Comparison of ENCODE assay signal across 8 cellular contexts in genomic region chr10:102399217-102400021, GRCh38. TPM values are rescaled to one million over a fixed set of nuclear protein-coding genes. Genes with fewer than 3 reads are reported as not detected.
DNase-seq lines count a peak whose midpoint lies in the region; ATAC-seq and TF ChIP-seq lines count a peak whose summit lies in the region.

No MANE protein-coding gene starts in this region.

- peak overlapping the region; percentile 89 to 100 (median 100) for H3K27ac Mint-ChIP-seq in CD4-positive, alpha-beta memory T cell

- H3K9me2 ChIP-seq in OCI-LY1 (ENCODE audit: low read depth, low read length) = no peaks in the 10 kb centered on the region

- no peaks in the 10 kb centered on the region for H3K27me3 Mint-ChIP-seq in CD4-positive, alpha-beta memory T cell

- CTCF ChIA-PET in CD4-positive, alpha-beta memory T cell (lab: Charles Lee; ENCODE audit: partially characterized antibody) = interaction anchor here (0.6 to 10.3 kb wide), 36 partner anchors 8 to 287 kb away, joined by 3 to 88 read pairs (median 4); partner anchors contain the start of genes ACTR1A, C10orf95, CUEDC2 and ELOVL3

- H4K20me1 ChIP-seq in OCI-LY1 (ENCODE audit: insufficient read depth, low read length) = no peaks in the 10 kb centered on the region

- POLR2A ChIA-PET in CD4-positive, alpha-beta memory T cell (lab: Charles Lee; ENCODE audit: partially characterized antibody) = interaction anchor here (0.8 to 8.3 kb wide), 16 partner anchors 10 to 247 kb away, joined by 3 to 122 read pairs (median 6); partner anchors contain the start of genes ACTR1A, C10orf95, CUEDC2 and FBXL15

- no peaks in the 10 kb centered on the region for H3K27me3 ChIP-seq in CD4-positive, alpha-beta memory T cell (ENCODE audit: insufficient read depth, low read length)
- H3K27me3 ChIP-seq in OCI-LY1 (ENCODE audit: insufficient read depth, low read length) (no peaks in the 10 kb centered on the region), mucosa of rectum (ENCODE audit: control insufficient read depth in 2 of 2, insufficient read depth in 2 of 2, low read length in 2 of 2) (no peaks in the 10 kb centered on the region)

- H3K9ac ChIP-seq in OCI-LY1 (ENCODE audit: low read length) = peak overlapping the region; percentile 66; the same call in 1 of the 2 replicates
- H3K9ac ChIP-seq in mucosa of rectum (ENCODE audit: low read depth in 1 of 2, low read length in 2 of 2) = peak overlapping the region; percentile 63 to 65

- peaks cover 19 to 68% (median 32%) of the 10 kb centered on the region in 4 donors for H3K4me1 Mint-ChIP-seq in CD4-positive, alpha-beta memory T cell

- H3K4me1 ChIP-seq in CD4-positive, alpha-beta memory T cell (ENCODE audit: insufficient read depth, low read length) = peaks cover 44% of the 10 kb centered on the region
- H3K4me1 ChIP-seq in OCI-LY1 (ENCODE audit: insufficient read depth, low read length, severe bottlenecking) (peaks cover 19% of the 10 kb centered on the region), mucosa of rectum (ENCODE audit: control insufficient read depth in 2 of 2, insufficient read depth in 2 of 2, low read length in 2 of 2) (peaks cover 27 to 30% of the 10 kb centered on the region in 2 donors)

- H3K4me3 ChIP-seq in CD4-positive, alpha-beta memory T cell (ENCODE audit: low read length in 2 of 2) = peak overlapping the region in 1 of 2 donors; percentile 49
- H3K4me3 ChIP-seq in OCI-LY1 (ENCODE audit: low read depth, low read length, poor library complexity, severe bottlenecking) (peak overlapping the region; percentile 59), epithelial cell of proximal tubule (ENCODE audit: low read depth, low read length) (peak overlapping the region; percentile 55), mucosa of rectum (ENCODE audit: low read length in 2 of 2) (peak overlapping the region; percentile 54 to 64)

- H3K36me3 Mint-ChIP-seq in CD4-positive, alpha-beta memory T cell = peaks cover 7 to 59% of the 10 kb centered on the region in 2 donors

- ATAC-seq in GM19395 (IDR thresholded peaks at IDR 0.05; ENCODE audit: unreplicated experiment) = peak; percentile 51

- peak; percentile 78 for TF ChIP-seq CTCF in OCI-LY1 (IDR thresholded peaks at IDR 0.05; ENCODE audit: low read length)
- TF ChIP-seq CTCF in epithelial cell of proximal tubule (conservative IDR thresholded peaks at IDR 0.05; ENCODE audit: low read depth, low read length) = peak; percentile 81

- peak overlapping the region; percentile 67 for H3K4me2 ChIP-seq in OCI-LY1 (ENCODE audit: low read length)

- H3K27ac ChIP-seq in CD4-positive, alpha-beta memory T cell (ENCODE audit: low read depth, low read length) = peak overlapping the region; percentile 100
- H3K27ac ChIP-seq in OCI-LY1 (ENCODE audit: low read depth, low read length, poor library complexity, severe bottlenecking) = no peak overlapping the region
- peak overlapping the region; percentile 79 to 81 for H3K27ac ChIP-seq in mucosa of rectum (ENCODE audit: low read depth in 2 of 2, low read length in 2 of 2)

- H3F3A ChIP-seq in OCI-LY1 (ENCODE audit: insufficient read depth, low read length) = no peaks in the 10 kb centered on the region

- H2AFZ ChIP-seq in OCI-LY1 (ENCODE audit: low read length) = no peak overlapping the region

- intact Hi-C loops in CD4-positive, alpha-beta memory T cell (cut with micrococcal nuclease) = loop anchor here (1.0 to 5.0 kb wide), 5 partner anchors 22 to 518 kb away; partner anchors contain the start of gene CNNM2

- no peaks in the 10 kb centered on the region for H3K79me2 ChIP-seq in OCI-LY1 (ENCODE audit: insufficient read depth, low read length)

- H3K9me3 ChIP-seq in CD4-positive, alpha-beta memory T cell (ENCODE audit: control insufficient read depth in 1 of 2, low read length in 2 of 2) = no peaks in the 10 kb centered on the region
- no peaks in the 10 kb centered on the region for H3K9me3 ChIP-seq in OCI-LY1 (ENCODE audit: low read length)
- no peaks in the 10 kb centered on the region for H3K9me3 ChIP-seq in mucosa of rectum (ENCODE audit: control insufficient read depth in 2 of 2, low read length in 2 of 2)

- H3K36me3 ChIP-seq in CD4-positive, alpha-beta memory T cell (ENCODE audit: insufficient read depth, low read length) = peaks cover 38% of the 10 kb centered on the region
- H3K36me3 ChIP-seq in OCI-LY1 (ENCODE audit: insufficient read depth, low read length) (no peaks in the 10 kb centered on the region; the same call in 1 of the 2 replicates), mucosa of rectum (ENCODE audit: control insufficient read depth in 2 of 2, insufficient read depth in 2 of 2, low read length in 2 of 2) (peaks cover 6 to 25% of the 10 kb centered on the region in 2 donors)

- peak; percentile 86 to 90 (median 87) for DNase-seq in CD4-positive, alpha-beta memory T cell
- DNase-seq in HT-29 (ENCODE audit: low spot score) = peak; percentile 86
- DNase-seq in activated T-cell treated with anti-CD3 and anti-CD28 coated beads for 48 hours (ENCODE audit: low read depth) = peak; percentile 88
- no peak for DNase-seq in epithelial cell of proximal tubule (ENCODE audit: low read depth)
- DNase-seq in stimulated activated CD8-positive, alpha-beta memory T cell treated with anti-CD3 and anti-CD28 coated beads, Interleukin-4, amount 100 ng/mL, for 4 hours (ENCODE audit: low read depth in 2 of 2, low spot score in 1 of 2) = peak; percentile 66

- H3K9me3 Mint-ChIP-seq in CD4-positive, alpha-beta memory T cell = peaks cover 0 to 2% (median 0%) of the 10 kb centered on the region in 8 donors

- peak overlapping the region; percentile 53 to 81 (median 74) for H3K4me3 Mint-ChIP-seq in CD4-positive, alpha-beta memory T cell

RNA-seq across cellular contexts. Expression of gene NFKB2, which starts 3.9 kb away (rescaled TPM):
- 100 to 1,000 TPM; 146 to 147 TPM for total RNA-seq in CD4-positive, alpha-beta memory T cell
- 10 to 100 TPM in 1 of 2 donors, 1 to 10 TPM in 1; 6.6 to 25.2 TPM for polyA plus RNA-seq in CD4-positive, alpha-beta memory T cell
- 27.5 and 38.4 TPM in 2 replicates for total RNA-seq in HT-29 (2014; rRNA removed; shearing (Covaris generic))
- total RNA-seq in epithelial cell of proximal tubule = 73.9 and 84.9 TPM in 2 replicates

RNA-seq across cellular contexts. Expression of gene PSD, which starts 19.2 kb away (rescaled TPM):
- total RNA-seq in CD4-positive, alpha-beta memory T cell = 1 to 10 TPM; 4.9 to 5.4 TPM
- polyA plus RNA-seq in CD4-positive, alpha-beta memory T cell = 1 to 10 TPM; 2.1 to 2.7 TPM
- total RNA-seq in HT-29 (2014; rRNA removed; shearing (Covaris generic)) = 0.18 and 0.47 TPM in 2 replicates
- 0.43 and 0.52 TPM in 2 replicates for total RNA-seq in epithelial cell of proximal tubule

RNA-seq across cellular contexts. Expression of gene FBXL15, which starts 21.2 kb away (rescaled TPM):
- total RNA-seq in CD4-positive, alpha-beta memory T cell = 10 to 100 TPM; 21.1 to 24.1 TPM
- polyA plus RNA-seq in CD4-positive, alpha-beta memory T cell = 10 to 100 TPM; 27.5 to 44.5 TPM
- total RNA-seq in HT-29 (2014; rRNA removed; shearing (Covaris generic)) = 25.5 and 49.5 TPM in 2 replicates
- 23.8 and 34.6 TPM in 2 replicates for total RNA-seq in epithelial cell of proximal tubule

RNA-seq across cellular contexts. Expression of gene CUEDC2, which starts 33.0 kb away (rescaled TPM):
- 10 to 100 TPM; 27.2 to 30.8 TPM for total RNA-seq in CD4-positive, alpha-beta memory T cell
- polyA plus RNA-seq in CD4-positive, alpha-beta memory T cell = 10 to 100 TPM; 52.0 to 57.5 TPM
- total RNA-seq in HT-29 (2014; rRNA removed; shearing (Covaris generic)) = 37.0 and 38.6 TPM in 2 replicates
- 77.8 and 98.5 TPM in 2 replicates for total RNA-seq in epithelial cell of proximal tubule

RNA-seq across cellular contexts. Expression of gene C10orf95, which starts 51.9 kb away (rescaled TPM):
- total RNA-seq in CD4-positive, alpha-beta memory T cell = 1 to 10 TPM in 1 of 2 experiments, under 1 TPM in 1; 0.89 to 1.6 TPM
- polyA plus RNA-seq in CD4-positive, alpha-beta memory T cell = under 1 TPM; 0.41 to 0.42 TPM
- total RNA-seq in HT-29 (2014; rRNA removed; shearing (Covaris generic)) = 4.5 and 11.7 TPM in 2 replicates
- 2.2 and 10.3 TPM in 2 replicates for total RNA-seq in epithelial cell of proximal tubule
